Comparison of ENCODE assay signal across 9 cellular contexts in the genomic region with DNA sequence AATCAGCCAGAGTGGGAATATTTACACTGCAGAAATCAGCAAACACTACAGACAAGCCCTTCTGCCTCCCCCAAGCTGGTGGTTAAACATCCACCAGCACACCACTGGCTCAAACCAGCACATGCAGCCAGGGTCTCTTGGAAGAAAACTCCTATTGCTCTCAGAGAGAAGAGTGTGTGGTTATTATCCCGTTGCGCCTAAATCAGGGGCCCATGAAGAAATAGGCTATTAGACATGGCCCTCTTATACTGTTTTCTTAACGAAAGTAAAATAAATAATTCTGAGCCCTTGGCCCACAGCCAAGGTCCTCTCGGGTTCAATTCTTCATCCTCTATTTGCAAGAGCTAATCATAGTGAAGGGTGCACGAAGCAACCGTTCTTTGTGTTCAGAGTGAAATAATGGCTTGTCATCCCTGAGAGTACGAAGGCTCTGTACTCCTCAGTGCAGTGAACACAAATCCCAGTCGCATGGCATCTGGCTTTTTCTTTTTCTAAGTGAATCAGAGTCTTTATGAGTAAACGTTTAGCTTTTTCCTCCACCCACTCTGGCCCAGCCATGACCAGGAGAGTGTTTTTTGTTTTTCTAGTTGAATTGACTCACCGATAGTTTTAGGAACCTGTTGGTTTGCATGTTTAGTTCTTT. TPM values are rescaled to one million over a fixed set of nuclear protein-coding genes. Genes with fewer than 3 reads are reported as not detected.
DNase-seq lines count a peak whose midpoint lies in the region; ATAC-seq and TF ChIP-seq lines count a peak whose summit lies in the region.
"Had no signal": no experiment of that assay in that cellular context is flagged by ENCODE, and none has a peak within 500 bp of the region (broad histone marks: within the 10 kb centered on the region; RNA-seq: fewer than 3 reads in every experiment).

No MANE protein-coding gene starts in this region.

- H2AFZ ChIP-seq in mesenchymal stem cell (ENCODE audit: low read depth, low read length) = no peak overlapping the region

- H3K9ac ChIP-seq in mesenchymal stem cell (ENCODE audit: low read length) = peak overlapping the region; percentile 5

- no peaks in the 10 kb centered on the region for H3K9me3 ChIP-seq in mesenchymal stem cell (ENCODE audit: control insufficient read depth, low read length)

- H3K23ac ChIP-seq in mesenchymal stem cell (ENCODE audit: low read length in 2 of 2) = no peak overlapping the region

- H3K27me3 ChIP-seq in mesenchymal stem cell (ENCODE audit: control insufficient read depth in 1 of 2, insufficient read depth in 1 of 2, low read length in 2 of 2) = no peaks in the 10 kb centered on the region

- POLR2A ChIA-PET in GM10248 (lab: Yijun Ruan, JAX) = interaction anchor here (0.9 kb wide), 1 partner anchor 10 kb away, joined by 3 read pairs; no protein-coding TSS in a partner anchor

- DNase-seq in GM10248 (ENCODE audit: extremely low spot score) (peak; percentile 40), LoVo (ENCODE audit: low spot score) (peak; percentile 15), mesenchymal stem cell (peak; percentile 71), NOMO-1 treated with DMSO at 0.1 percent for 48 hours (lab: John Stamatoyannopoulos, UW; ENCODE audit: unreplicated experiment) (no peak), SIG-M5 (lab: John Stamatoyannopoulos, UW) (no peak), GM10266 (ENCODE audit: extremely low spot score) (no peak)
- peak; percentile 63 to 65 for DNase-seq in activated T-cell treated with anti-CD3 and anti-CD28 coated beads, Interleukin-2, amount 50 U/mL, for 48 hours
- DNase-seq: naive B cell had no signal

- no peak overlapping the region for H2BK12ac ChIP-seq in mesenchymal stem cell (ENCODE audit: low read length in 2 of 2)

- peak; percentile 66 for ATAC-seq in GM21723 (IDR thresholded peaks at IDR 0.05; ENCODE audit: unreplicated experiment)

- H3K4me1 ChIP-seq in mesenchymal stem cell (ENCODE audit: control insufficient read depth, insufficient read depth, low read depth, low read length) = peaks cover 3% of the 10 kb centered on the region

- no peak for TF ChIP-seq CTCF in GM10248 (IDR thresholded peaks at IDR 0.05; ENCODE audit: control extremely low read depth, extremely low read depth, low read depth, missing control alignments)
- no peak for TF ChIP-seq CTCF in GM10266 (IDR thresholded peaks at IDR 0.05; ENCODE audit: control insufficient read depth, insufficient read depth, low read depth, missing control alignments)

- no peak overlapping the region for H4K8ac ChIP-seq in mesenchymal stem cell (ENCODE audit: low read length)

- H2BK5ac ChIP-seq in mesenchymal stem cell (ENCODE audit: low read depth, low read length, poor library complexity, severe bottlenecking) = peak overlapping the region; percentile 1

- H2BK15ac ChIP-seq in mesenchymal stem cell (ENCODE audit: low read depth, poor library complexity, severe bottlenecking) = no peak overlapping the region

- WGBS in mesenchymal stem cell = 39% methylated on average over 8 of the region's 10 CpGs

- H2BK120ac ChIP-seq in mesenchymal stem cell (ENCODE audit: low read depth, low read length) = no peak overlapping the region

- no peaks in the 10 kb centered on the region for H3K79me1 ChIP-seq in mesenchymal stem cell (replicated peaks; ENCODE audit: low read length, poor library complexity, severe bottlenecking)

- H3K4ac ChIP-seq in mesenchymal stem cell (ENCODE audit: low read depth in 1 of 2, low read length in 2 of 2) = no peak overlapping the region

- no peak overlapping the region for H3K14ac ChIP-seq in mesenchymal stem cell (ENCODE audit: low read length in 2 of 2)

- peak overlapping the region; percentile 73 for H3K27ac ChIP-seq in mesenchymal stem cell (ENCODE audit: low read length, poor library complexity, severe bottlenecking)

- H3K4me2 ChIP-seq in mesenchymal stem cell (ENCODE audit: low read length, poor library complexity, severe bottlenecking) = peak overlapping the region; percentile 36

- no peak overlapping the region for H4K91ac ChIP-seq in mesenchymal stem cell (ENCODE audit: low read length)

- CTCF ChIA-PET in GM10248 (lab: Yijun Ruan, JAX) = interaction anchor here (0.9 to 3.2 kb wide), 5 partner anchors 9 to 56 kb away, joined by 3 to 19 read pairs (median 4); no protein-coding TSS in a partner anchor

- no peaks in the 10 kb centered on the region for H3K36me3 ChIP-seq in mesenchymal stem cell (ENCODE audit: control insufficient read depth in 1 of 2, insufficient read depth in 2 of 2, low read depth in 1 of 2, low read length in 2 of 2)

- peak overlapping the region in 1 of 2 experiments; percentile 18 for H3K18ac ChIP-seq in mesenchymal stem cell (ENCODE audit: low read depth in 1 of 2, low read length in 2 of 2)

- H2AK5ac ChIP-seq in mesenchymal stem cell (ENCODE audit: low read length, severe bottlenecking) = no peak overlapping the region

- H3K4me3 ChIP-seq in mesenchymal stem cell (ENCODE audit: insufficient read depth in 1 of 2, low read depth in 1 of 2, low read length in 2 of 2) = no peak overlapping the region

RNA-seq across cellular contexts. Expression of a gene that starts 33.4 kb away (rescaled TPM):
- polyA plus RNA-seq in mesenchymal stem cell (2013, experiment 1 of 2) = 3.9 TPM
- polyA plus RNA-seq in mesenchymal stem cell (2013, experiment 2 of 2) = 3.8 TPM

Comparison
In these comparisons a context has a peak if more than half of its experiments do, and no peak if none do; other contexts are left out.
1. DNase-seq: peak in GM10248 (single experiment), LoVo (single experiment), activated T-cell treated with anti-CD3 and anti-CD28 coated beads, Interleukin-2, amount 50 U/mL, for 48 hours (2 of 2) and mesenchymal stem cell (single experiment); none in NOMO-1 treated with DMSO at 0.1 percent for 48 hours (single experiment), SIG-M5 (single experiment) and GM10266 (single experiment).